In genomic region chr3:174619244-174619643, GRCh38 we compare ENCODE assay signal across 17 cellular contexts.
"Had no signal": no experiment of that assay in that cellular context is flagged by ENCODE, and none has a peak within 500 bp of the region (broad histone marks: within the 10 kb centered on the region; RNA-seq: fewer than 3 reads in every experiment).

No MANE protein-coding gene starts in this region.

- H3K36me3 ChIP-seq: brain microvascular endothelial cell, gastrocnemius medialis, pancreas, sigmoid colon, upper lobe of left lung had no signal

- H3K9me3 ChIP-seq: gastrocnemius medialis, pancreas, sigmoid colon, testis, upper lobe of left lung had no signal

- H3K4me3 ChIP-seq: gastrocnemius medialis, pancreas, sigmoid colon, testis, upper lobe of left lung had no signal

- H3K27me3 ChIP-seq: brain microvascular endothelial cell, gastrocnemius medialis, pancreas, sigmoid colon, testis, upper lobe of left lung had no signal

- H3K4me1 ChIP-seq: gastrocnemius medialis, upper lobe of left lung had no signal

- ATAC-seq: activated CD4-positive, CD25-positive, alpha-beta regulatory T cell treated with anti-CD3 and anti-CD28 coated beads, Interleukin-2, amount 50 U/mL, for 24 hours; activated T-helper 17 cell treated with anti-CD3 and anti-CD28 coated beads, Interleukin-2, amount 50 U/mL, for 72 hours; gastrocnemius medialis; pancreas; stimulated activated naive CD8-positive, alpha-beta T cell treated with anti-CD3 and anti-CD28 coated beads, Interleukin-15, amount 100 ng/mL, for 72 hours had no signal

- H3K27ac ChIP-seq: brain microvascular endothelial cell, gastrocnemius medialis, pancreas, sigmoid colon, upper lobe of left lung had no signal

- DNase-seq: activated naive CD4-positive, alpha-beta T cell treated with Interleukin-2 at 50 U/mL for 16 hours; activated T-cell treated with anti-CD3 and anti-CD28 coated beads for 4 hours; anterior cingulate cortex; brain microvascular endothelial cell; effector CD8-positive, alpha-beta T cell; gastrocnemius medialis; left cardiac atrium; midbrain; pancreas; sigmoid colon; stimulated activated CD4-positive, alpha-beta T cell treated with anti-CD3 and anti-CD28 coated beads, Interleukin-1b, Interleukin-23, amount 100 ng/mL, for 48 hours; stimulated activated naive CD8-positive, alpha-beta T cell treated with anti-CD3 and anti-CD28 coated beads, Interleukin-15, amount 100 ng/mL, for 72 hours; T-helper 9 cell; testis; upper lobe of left lung had no signal
